14 cellular contexts compared by ENCODE assay signal in genomic region chr4:86338989-86339388, GRCh38. TPM values are rescaled to one million over a fixed set of nuclear protein-coding genes. Genes with fewer than 3 reads are reported as not detected.
DNase-seq lines count a peak whose midpoint lies in the region; ATAC-seq and TF ChIP-seq lines count a peak whose summit lies in the region.
"Had no signal": no experiment of that assay in that cellular context is flagged by ENCODE, and none has a peak within 500 bp of the region (broad histone marks: within the 10 kb centered on the region; RNA-seq: fewer than 3 reads in every experiment).

No MANE protein-coding gene starts in this region.

- H3K9me3 ChIP-seq in AG04450 (ENCODE audit: control insufficient read depth, insufficient read depth, low read length) (no peaks in the 10 kb centered on the region), right lobe of liver (no peaks in the 10 kb centered on the region)
- H3K9me3 ChIP-seq: HAP-1, upper lobe of left lung had no signal

- CTCF ChIA-PET in AG04450 (lab: Charles Lee): no interaction called here
- CTCF ChIA-PET in activated CD8-positive, alpha-beta T cell treated with anti-CD3 and anti-CD28 coated beads for 36 hours (lab: Charles Lee): no interaction called here
- CTCF ChIA-PET in activated CD4-positive, alpha-beta T cell treated with anti-CD3 and anti-CD28 coated beads for 36 hours (lab: Charles Lee): no interaction called here

- peak; percentile 72 for DNase-seq in AG04450 (ENCODE audit: low read depth, low spot score)
- DNase-seq in LHCN-M2 (ENCODE audit: low read depth): peak; percentile 94
- DNase-seq in dedifferentiated amniotic fluid mesenchymal stem cell (ENCODE audit: extremely low spot score): peak; percentile 62
- DNase-seq in right lobe of liver: no peak
- no peak for DNase-seq in activated CD8-positive, alpha-beta T cell treated with anti-CD3 and anti-CD28 coated beads for 36 hours
- DNase-seq in activated CD4-positive, alpha-beta T cell treated with anti-CD3 and anti-CD28 coated beads for 36 hours: no peak
- DNase-seq in NCI-H1105 treated with DMSO at 0.1 percent for 48 hours (lab: John Stamatoyannopoulos, UW): no peak
- DNase-seq: activated gamma-delta T cell treated with Interleukin-2 at 50 U/mL for 16 hours, erythroblast, NCI-H526 treated with DMSO at 0.1 percent for 48 hours, upper lobe of left lung had no signal

- WGBS in right lobe of liver (ENCODE audit: insufficient coverage, low coverage, low lambda C conversion rate, missing lambda C conversion rate): 37% methylated on average over 2 of the region's 2 CpGs

- H3K4me1 Mint-ChIP-seq in activated CD8-positive, alpha-beta T cell treated with anti-CD3 and anti-CD28 coated beads for 36 hours (ENCODE audit: low read depth): no peaks in the 10 kb centered on the region
- no peaks in the 10 kb centered on the region for H3K4me1 Mint-ChIP-seq in activated CD4-positive, alpha-beta T cell treated with anti-CD3 and anti-CD28 coated beads for 36 hours

- no peaks in the 10 kb centered on the region for H3K27me3 Mint-ChIP-seq in activated CD8-positive, alpha-beta T cell treated with anti-CD3 and anti-CD28 coated beads for 36 hours
- H3K27me3 Mint-ChIP-seq in activated CD4-positive, alpha-beta T cell treated with anti-CD3 and anti-CD28 coated beads for 36 hours: peaks cover 2% of the 10 kb centered on the region

- peak; percentile 31 to 43 (median 34) for ATAC-seq in right lobe of liver
- ATAC-seq in activated CD8-positive, alpha-beta T cell treated with anti-CD3 and anti-CD28 coated beads for 36 hours: no peak
- no peak for ATAC-seq in HG02981 (IDR thresholded peaks at IDR 0.05; ENCODE audit: unreplicated experiment)
- ATAC-seq in activated CD4-positive, alpha-beta T cell treated with anti-CD3 and anti-CD28 coated beads for 36 hours: no peak

- H3K4me1 ChIP-seq in right lobe of liver: no peaks in the 10 kb centered on the region
- H3K4me1 ChIP-seq: HAP-1, upper lobe of left lung had no signal

- no peaks in the 10 kb centered on the region for H3K36me3 ChIP-seq in right lobe of liver
- H3K36me3 ChIP-seq: HAP-1, upper lobe of left lung had no signal

- H3K36me3 Mint-ChIP-seq in activated CD8-positive, alpha-beta T cell treated with anti-CD3 and anti-CD28 coated beads for 36 hours (ENCODE audit: low read depth): no peaks in the 10 kb centered on the region
- H3K36me3 Mint-ChIP-seq in activated CD4-positive, alpha-beta T cell treated with anti-CD3 and anti-CD28 coated beads for 36 hours (ENCODE audit: low read depth): no peaks in the 10 kb centered on the region

- H3K4me3 ChIP-seq in AG04450 (ENCODE audit: low read depth, low read length) (no peak overlapping the region), right lobe of liver (no peak overlapping the region)
- H3K4me3 ChIP-seq: HAP-1, upper lobe of left lung had no signal

- intact Hi-C loops in right lobe of liver (cut with DNase I): no loop called here
- intact Hi-C loops in activated CD8-positive, alpha-beta T cell treated with anti-CD3 and anti-CD28 coated beads for 36 hours (cut with micrococcal nuclease): no loop called here
- intact Hi-C loops in activated CD4-positive, alpha-beta T cell treated with anti-CD3 and anti-CD28 coated beads for 36 hours (cut with DNase I, micrococcal nuclease): no loop called here

- H3K27me3 ChIP-seq in AG04450 (ENCODE audit: control insufficient read depth, insufficient read depth, low read length) (no peaks in the 10 kb centered on the region), right lobe of liver (no peaks in the 10 kb centered on the region)
- H3K27me3 ChIP-seq: upper lobe of left lung had no signal

- no peak for TF ChIP-seq POLR2A in right lobe of liver (IDR thresholded peaks at IDR 0.05)

- no peaks in the 10 kb centered on the region for H3K9me3 Mint-ChIP-seq in activated CD8-positive, alpha-beta T cell treated with anti-CD3 and anti-CD28 coated beads for 36 hours
- H3K9me3 Mint-ChIP-seq in activated CD4-positive, alpha-beta T cell treated with anti-CD3 and anti-CD28 coated beads for 36 hours (ENCODE audit: low read depth): no peaks in the 10 kb centered on the region

- TF ChIP-seq CTCF in AG04450 (IDR thresholded peaks at IDR 0.05; ENCODE audit: low read depth, low read length): no peak
- TF ChIP-seq CTCF in right lobe of liver (IDR thresholded peaks at IDR 0.05): no peak
- no peak for TF ChIP-seq CTCF in activated CD8-positive, alpha-beta T cell treated with anti-CD3 and anti-CD28 coated beads for 36 hours (IDR thresholded peaks at IDR 0.05)

- POLR2A ChIA-PET in AG04450 (lab: Yijun Ruan, JAX): no interaction called here
- POLR2A ChIA-PET in activated CD8-positive, alpha-beta T cell treated with anti-CD3 and anti-CD28 coated beads for 36 hours (lab: Charles Lee): no interaction called here
- POLR2A ChIA-PET in activated CD4-positive, alpha-beta T cell treated with anti-CD3 and anti-CD28 coated beads for 36 hours (lab: Charles Lee): no interaction called here

- no peak overlapping the region for H3K27ac Mint-ChIP-seq in activated CD8-positive, alpha-beta T cell treated with anti-CD3 and anti-CD28 coated beads for 36 hours
- H3K27ac Mint-ChIP-seq in activated CD4-positive, alpha-beta T cell treated with anti-CD3 and anti-CD28 coated beads for 36 hours: no peak overlapping the region

- H3K4me3 Mint-ChIP-seq in activated CD8-positive, alpha-beta T cell treated with anti-CD3 and anti-CD28 coated beads for 36 hours: no peak overlapping the region
- no peak overlapping the region for H3K4me3 Mint-ChIP-seq in activated CD4-positive, alpha-beta T cell treated with anti-CD3 and anti-CD28 coated beads for 36 hours

- peak overlapping the region; percentile 21 for H3K27ac ChIP-seq in AG04450 (ENCODE audit: low read depth, low read length)
- H3K27ac ChIP-seq in right lobe of liver: no peak overlapping the region
- H3K27ac ChIP-seq: C4-2B, upper lobe of left lung had no signal

RNA-seq across cellular contexts. Expression of gene MAPK10, which starts 20.9 kb away (rescaled TPM):
- polyA plus RNA-seq in AG04450 (2011; rRNA removed): 11.3 and 16.3 TPM in 2 replicates
- 30.0 and 40.7 TPM in 2 replicates for polyA minus RNA-seq in AG04450 (2011; rRNA and poly(A)+ RNA removed)
- total RNA-seq in LHCN-M2 (2014; rRNA removed) (4.3 and 4.4 TPM in 2 replicates), right lobe of liver (1 to 10 TPM in 4 of 6 experiments, under 1 TPM in 2; 0.74 to 1.9 (median 1.6) TPM)
- polyA plus RNA-seq in LHCN-M2 (2012): 1.8 TPM
- not detected for total RNA-seq in activated CD8-positive, alpha-beta T cell treated with anti-CD3 and anti-CD28 coated beads for 36 hours
- total RNA-seq in activated CD4-positive, alpha-beta T cell treated with anti-CD3 and anti-CD28 coated beads for 36 hours: under 1 TPM in 1 of 2 experiments, not detected in 1; 0.19 TPM

Comparison
In these comparisons a context has a peak if more than half of its experiments do, and no peak if none do; other contexts are left out.
1. DNase-seq: peak in AG04450 (single experiment), LHCN-M2 (single experiment) and dedifferentiated amniotic fluid mesenchymal stem cell (single experiment); none in right lobe of liver (0 of 3), activated CD8-positive, alpha-beta T cell treated with anti-CD3 and anti-CD28 coated beads for 36 hours (single experiment), activated CD4-positive, alpha-beta T cell treated with anti-CD3 and anti-CD28 coated beads for 36 hours (single experiment) and NCI-H1105 treated with DMSO at 0.1 percent for 48 hours (single experiment).
2. ATAC-seq: peak in right lobe of liver (4 of 4); none in activated CD8-positive, alpha-beta T cell treated with anti-CD3 and anti-CD28 coated beads for 36 hours (single experiment), HG02981 (single experiment) and activated CD4-positive, alpha-beta T cell treated with anti-CD3 and anti-CD28 coated beads for 36 hours (single experiment).